8 cellular contexts compared by ENCODE assay signal in genomic region chr1:143799568-143800187, GRCh38.
A peak's percentile ranks its signal among the peaks of the same experiment; 100 is the strongest.
DNase-seq lines count a peak whose midpoint lies in the region; ATAC-seq and TF ChIP-seq lines count a peak whose summit lies in the region.
"Not testable (repeated sequence)": the region's sequence is repeated elsewhere in the genome, so short reads cannot be mapped to it uniquely, and the experiment has no call there.

No MANE protein-coding gene starts in this region.

- not testable (repeated sequence) for BruUV-seq in PC-3 (replicated peaks; lab: Mats Ljungman, UMichigan)

- intact Hi-C loops in PC-3 (cut with micrococcal nuclease); heart left ventricle (cut with DNase I); naive thymus-derived CD4-positive, alpha-beta T cell (cut with micrococcal nuclease); upper lobe of right lung (cut with DNase I): not testable (repeated sequence)

- not testable (repeated sequence) for H3K9ac ChIP-seq in PC-3 (ENCODE audit: low read length)

- not testable (repeated sequence) for H2AFZ ChIP-seq in PC-3 (ENCODE audit: low read length)

- POLR2A ChIA-PET in PC-3 (lab: Charles Lee; ENCODE audit: unreplicated experiment); naive thymus-derived CD4-positive, alpha-beta T cell (lab: Charles Lee): not testable (repeated sequence)

- not testable (repeated sequence) for H3K4me2 ChIP-seq in PC-3 (ENCODE audit: low read length)

- not testable (repeated sequence) for H3K27me3 Mint-ChIP-seq in activated T-cell treated with anti-CD3 and anti-CD28 coated beads, Interleukin-2, amount 50 U/mL, for 4 hours (ENCODE audit: low read depth); naive thymus-derived CD4-positive, alpha-beta T cell

- H3K9me2 ChIP-seq in PC-3 (replicated peaks; ENCODE audit: low read length) = not testable (repeated sequence)

- not testable (repeated sequence) for H3K79me2 ChIP-seq in PC-3 (ENCODE audit: low read length)

- not testable (repeated sequence) for H3F3A ChIP-seq in PC-3 (ENCODE audit: low read length, unreplicated experiment)

- H3K9me3 ChIP-seq in PC-3 (ENCODE audit: low read length); heart left ventricle; naive thymus-derived CD4-positive, alpha-beta T cell (ENCODE audit: control insufficient read depth in 2 of 3, low read length in 3 of 3); upper lobe of right lung: not testable (repeated sequence)

- H3K4me3 Mint-ChIP-seq in activated T-cell treated with anti-CD3 and anti-CD28 coated beads, Interleukin-2, amount 50 U/mL, for 4 hours; naive thymus-derived CD4-positive, alpha-beta T cell: not testable (repeated sequence)

- not testable (repeated sequence) for H3K36me3 ChIP-seq in PC-3 (ENCODE audit: low read depth, low read length); heart left ventricle; naive thymus-derived CD4-positive, alpha-beta T cell (ENCODE audit: control insufficient read depth in 2 of 3, insufficient read depth in 3 of 3, low read length in 3 of 3); upper lobe of right lung

- not testable (repeated sequence) for H4K20me1 ChIP-seq in PC-3 (ENCODE audit: low read length)

- TF ChIP-seq POLR2A in heart left ventricle (IDR thresholded peaks at IDR 0.05) = not testable (repeated sequence)

- H3K9me3 Mint-ChIP-seq in activated T-cell treated with anti-CD3 and anti-CD28 coated beads, Interleukin-2, amount 50 U/mL, for 4 hours; naive thymus-derived CD4-positive, alpha-beta T cell: not testable (repeated sequence)

- not testable (repeated sequence) for H3K4me1 Mint-ChIP-seq in activated T-cell treated with anti-CD3 and anti-CD28 coated beads, Interleukin-2, amount 50 U/mL, for 4 hours (ENCODE audit: low read depth); naive thymus-derived CD4-positive, alpha-beta T cell

- H3K27ac Mint-ChIP-seq in naive thymus-derived CD4-positive, alpha-beta T cell = not testable (repeated sequence)

- not testable (repeated sequence) for TF ChIP-seq CTCF in PC-3 (conservative IDR thresholded peaks at IDR 0.05; ENCODE audit: low read depth, low read length); heart left ventricle (IDR thresholded peaks at IDR 0.05); upper lobe of right lung (IDR thresholded peaks at IDR 0.05)

- CTCF ChIA-PET in PC-3 (lab: Charles Lee); naive thymus-derived CD4-positive, alpha-beta T cell (lab: Charles Lee): not testable (repeated sequence)

- WGBS in heart left ventricle, 4 donors = no CpG with 5 or more reads among the region's 22 CpGs

- ATAC-seq in GM18511 (IDR thresholded peaks at IDR 0.05; ENCODE audit: unreplicated experiment) = peak; percentile 56
- peak; percentile 49 for ATAC-seq in GM21723 (IDR thresholded peaks at IDR 0.05; ENCODE audit: unreplicated experiment)
- ATAC-seq in HG02938 (IDR thresholded peaks at IDR 0.05; ENCODE audit: unreplicated experiment) = peak; percentile 44
- ATAC-seq in PC-3 = peak; percentile 77
- ATAC-seq in activated T-cell treated with anti-CD3 and anti-CD28 coated beads, Interleukin-2, amount 50 U/mL, for 4 hours = peak; percentile 79 to 83
- peak in 3 of 4 donors; percentile 69 to 80 (median 78) for ATAC-seq in heart left ventricle
- ATAC-seq in naive thymus-derived CD4-positive, alpha-beta T cell = peak; percentile 57
- ATAC-seq in upper lobe of right lung = peak; percentile 69

- not testable (repeated sequence) for H3K36me3 Mint-ChIP-seq in activated T-cell treated with anti-CD3 and anti-CD28 coated beads, Interleukin-2, amount 50 U/mL, for 4 hours (ENCODE audit: insufficient read depth); naive thymus-derived CD4-positive, alpha-beta T cell

- not testable (repeated sequence) for H3K27ac ChIP-seq in PC-3 (ENCODE audit: low read length); heart left ventricle; naive thymus-derived CD4-positive, alpha-beta T cell (ENCODE audit: low read depth, low read length); upper lobe of right lung

- H3K4me1 ChIP-seq in PC-3 (ENCODE audit: insufficient read depth, low read length); heart left ventricle; naive thymus-derived CD4-positive, alpha-beta T cell (ENCODE audit: control insufficient read depth in 2 of 2, insufficient read depth in 2 of 2, low read length in 2 of 2); upper lobe of right lung: not testable (repeated sequence)

- not testable (repeated sequence) for H3K27me3 ChIP-seq in PC-3 (ENCODE audit: low read length); heart left ventricle; naive thymus-derived CD4-positive, alpha-beta T cell (ENCODE audit: control insufficient read depth in 2 of 2, insufficient read depth in 2 of 2, low read length in 2 of 2); upper lobe of right lung

- H3K4me3 ChIP-seq in PC-3 (ENCODE audit: low read length); heart left ventricle; naive thymus-derived CD4-positive, alpha-beta T cell (ENCODE audit: low read length); upper lobe of right lung: not testable (repeated sequence)

- DNase-seq in PC-3; activated T-cell treated with anti-CD3 and anti-CD28 coated beads, Interleukin-2, amount 50 U/mL, for 4 hours; heart left ventricle; naive thymus-derived CD4-positive, alpha-beta T cell; upper lobe of right lung: not testable (repeated sequence)
